ENCODE assay signal across 9 cellular contexts in the genomic region with DNA sequence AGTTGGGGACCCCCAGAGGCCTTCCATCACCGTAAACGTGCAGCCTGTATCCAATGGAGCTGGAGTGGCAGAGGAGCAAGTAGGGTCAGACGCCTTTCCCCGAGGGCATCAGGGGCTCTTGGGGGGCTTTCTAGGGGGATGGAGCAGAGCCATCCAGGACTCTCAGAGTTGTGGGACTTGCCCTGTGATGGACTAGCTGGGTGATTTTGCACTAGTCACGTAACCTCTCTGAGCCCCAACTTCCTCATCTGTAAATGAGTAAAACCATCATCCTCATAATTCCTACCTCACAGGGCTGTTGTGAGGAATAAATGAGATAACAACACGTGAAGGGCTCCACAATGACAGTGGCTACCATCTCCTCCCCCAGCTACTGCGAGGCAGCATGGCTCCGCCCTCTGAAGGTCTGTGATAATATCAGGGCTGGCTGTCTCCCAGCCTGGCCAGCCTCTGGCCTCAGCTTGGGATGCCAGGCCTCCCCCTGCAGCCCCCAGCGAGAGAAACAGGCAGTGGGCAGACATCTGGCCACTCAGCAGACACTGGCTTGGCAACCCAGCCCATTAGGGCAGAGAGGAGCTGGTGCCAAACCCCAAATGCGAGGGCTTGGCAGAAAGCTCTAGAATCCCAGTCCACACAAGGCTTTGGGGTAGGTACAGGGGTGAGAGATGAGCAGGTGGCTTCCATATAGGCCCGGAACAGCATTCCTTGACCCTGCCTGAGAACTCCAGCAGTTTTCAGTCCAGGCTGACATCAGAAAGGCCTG. TPM values are rescaled to one million over a fixed set of nuclear protein-coding genes. Genes with fewer than 3 reads are reported as not detected.
DNase-seq lines count a peak whose midpoint lies in the region; ATAC-seq and TF ChIP-seq lines count a peak whose summit lies in the region.
"Had no signal": no experiment of that assay in that cellular context is flagged by ENCODE, and none has a peak within 500 bp of the region (broad histone marks: within the 10 kb centered on the region; RNA-seq: fewer than 3 reads in every experiment).

No MANE protein-coding gene starts in this region.

- no peak for ATAC-seq in HG03378 (IDR thresholded peaks at IDR 0.05; ENCODE audit: unreplicated experiment)

- no peaks in the 10 kb centered on the region for H3K27me3 Mint-ChIP-seq in T-helper 2 cell treated with Interferon-gamma antibody and Interleukin-4, amounts not matched to agents 5 μg/mL and 100 μg/mL, for 36 hours (ENCODE audit: low read depth)

- H3K4me1 ChIP-seq in ACC112 (ENCODE audit: control insufficient read depth, insufficient read depth, low read length, unreplicated experiment) (peaks cover 33% of the 10 kb centered on the region), Peyer's patch (peaks cover 0 to 36% (median 8%) of the 10 kb centered on the region in 4 donors), fibroblast of lung (ENCODE audit: control insufficient read depth, extremely low read depth, insufficient read depth, low read length) (peaks cover 32% of the 10 kb centered on the region)

- TF ChIP-seq POLR2A in Peyer's patch (IDR thresholded peaks at IDR 0.05), result no peak

- H3K36me3 ChIP-seq in ACC112 (ENCODE audit: insufficient read depth, low read length), result no peaks in the 10 kb centered on the region
- no peaks in the 10 kb centered on the region for H3K36me3 ChIP-seq in Peyer's patch
- H3K36me3 ChIP-seq in fibroblast of lung (ENCODE audit: control insufficient read depth, insufficient read depth, low read length), result no peaks in the 10 kb centered on the region

- H3K4me3 ChIP-seq in ACC112 (ENCODE audit: low read depth, low read length), result no peak overlapping the region
- no peak overlapping the region for H3K4me3 ChIP-seq in Peyer's patch
- H3K4me3 ChIP-seq in fibroblast of lung (replicated peaks in 1 of 4; ENCODE audit: control extremely low read depth in 1 of 4, insufficient read depth in 1 of 4, low read depth in 3 of 4, low read length in 4 of 4), result no peak overlapping the region

- H3K9ac ChIP-seq in fibroblast of lung (ENCODE audit: insufficient read depth, low read length), result no peak overlapping the region

- H3K79me2 ChIP-seq in ACC112 (ENCODE audit: control insufficient read depth, insufficient read depth, low read length, unreplicated experiment) (no peaks in the 10 kb centered on the region), fibroblast of lung (ENCODE audit: control insufficient read depth, insufficient read depth, low read length) (no peaks in the 10 kb centered on the region)

- no peaks in the 10 kb centered on the region for H3K36me3 Mint-ChIP-seq in T-helper 2 cell treated with Interferon-gamma antibody and Interleukin-4, amounts not matched to agents 5 μg/mL and 100 μg/mL, for 36 hours (ENCODE audit: low read depth)

- no peak overlapping the region for H2AFZ ChIP-seq in ACC112 (ENCODE audit: low read length, unreplicated experiment)
- no peak overlapping the region for H2AFZ ChIP-seq in fibroblast of lung (ENCODE audit: low read length)

- no peaks in the 10 kb centered on the region for H3K9me3 ChIP-seq in Peyer's patch
- H3K9me3 ChIP-seq in fibroblast of lung (ENCODE audit: control insufficient read depth, insufficient read depth, low read depth, low read length), result no peaks in the 10 kb centered on the region

- no peak overlapping the region for H3K27ac Mint-ChIP-seq in T-helper 2 cell treated with Interferon-gamma antibody and Interleukin-4, amounts not matched to agents 5 μg/mL and 100 μg/mL, for 36 hours

- H3K4me2 ChIP-seq in fibroblast of lung (ENCODE audit: extremely low read depth, insufficient read depth, low read length), result peak overlapping the region; percentile 27

- H3K27me3 ChIP-seq in ACC112 (ENCODE audit: insufficient read depth, low read length) (0 out of 2 replicates have a peak, but pooled peaks cover 3% of the 10 kb centered on the region), Peyer's patch (no peaks in the 10 kb centered on the region), fibroblast of lung (ENCODE audit: control insufficient read depth, insufficient read depth, low read length) (peaks cover 2% of the 10 kb centered on the region)

- H4K20me1 ChIP-seq in fibroblast of lung (ENCODE audit: control insufficient read depth, extremely low read depth, insufficient read depth, low read length), result no peaks in the 10 kb centered on the region

- no peak overlapping the region for H3K4me3 Mint-ChIP-seq in T-helper 2 cell treated with Interferon-gamma antibody and Interleukin-4, amounts not matched to agents 5 μg/mL and 100 μg/mL, for 36 hours

- DNase-seq in Peyer's patch, result no peak
- no peak for DNase-seq in fibroblast of lung (ENCODE audit: low read depth in 2 of 2)
- DNase-seq in occipital lobe (lab: John Stamatoyannopoulos, UW), result peak; percentile 50
- no peak for DNase-seq in T-helper 2 cell treated with Interferon-gamma antibody and Interleukin-4, amounts not matched to agents 5 μg/mL and 100 μg/mL, for 36 hours (ENCODE audit: low spot score)
- no peak for DNase-seq in mucosa of gallbladder (ENCODE audit: low spot score)
- no peak for DNase-seq in NCI-H524 treated with DMSO at 0.1 percent for 48 hours (lab: John Stamatoyannopoulos, UW)

- H3K27ac ChIP-seq in ACC112 (ENCODE audit: low read depth, low read length) (peak overlapping the region; percentile 14; the same call in 1 of the 2 replicates), Peyer's patch (peak overlapping the region in 3 of 4 donors; percentile 27 to 70 (median 59)), fibroblast of lung (ENCODE audit: insufficient read depth, low read length) (peak overlapping the region; percentile 74)

- no peaks in the 10 kb centered on the region for H3K9me3 Mint-ChIP-seq in T-helper 2 cell treated with Interferon-gamma antibody and Interleukin-4, amounts not matched to agents 5 μg/mL and 100 μg/mL, for 36 hours

- no peaks in the 10 kb centered on the region for H3K4me1 Mint-ChIP-seq in T-helper 2 cell treated with Interferon-gamma antibody and Interleukin-4, amounts not matched to agents 5 μg/mL and 100 μg/mL, for 36 hours (ENCODE audit: low read depth)

- TF ChIP-seq CTCF in Peyer's patch (IDR thresholded peaks at IDR 0.05) (no peak), fibroblast of lung (conservative IDR thresholded peaks at IDR 0.05 in 1 of 2, IDR thresholded peaks at IDR 0.05 in 1 of 2; ENCODE audit: low read depth in 1 of 2, low read length in 2 of 2) (no peak)

RNA-seq across cellular contexts. Expression of a gene that starts 6.7 kb away (rescaled TPM):
- total RNA-seq in Peyer's patch, result 10 to 100 TPM in 3 of 4 donors, 1 to 10 TPM in 1; 2.5 to 61.8 (median 32.2) TPM
- 0.77 and 2.3 TPM in 2 replicates for total RNA-seq in fibroblast of lung
- 0.66 and 1.0 TPM in 2 replicates for polyA plus RNA-seq in fibroblast of lung
- 0.78 and 0.98 TPM in 2 replicates for polyA plus RNA-seq in fibroblast of lung (2012)
- 1.4 and 7.7 TPM in 2 replicates for polyA minus RNA-seq in fibroblast of lung (ENCODE audit: low replicate concordance)
- 1.6 TPM for total RNA-seq in occipital lobe
- total RNA-seq in mucosa of gallbladder, result 7.3 TPM

RNA-seq across cellular contexts. Expression of a gene that starts 28.3 kb away (rescaled TPM):
- not detected for total RNA-seq in Peyer's patch
- not detected in 2 replicates for total RNA-seq in fibroblast of lung
- polyA plus RNA-seq in fibroblast of lung, result not detected in 2 replicates
- polyA plus RNA-seq in fibroblast of lung (2012), result not detected in 2 replicates
- not detected in 2 replicates for polyA minus RNA-seq in fibroblast of lung (ENCODE audit: low replicate concordance)
- not detected for total RNA-seq in occipital lobe
- total RNA-seq in mucosa of gallbladder, result not detected
- total RNA-seq: mononuclear cell had no signal

RNA-seq across cellular contexts. Expression of a gene that starts 34.1 kb away (rescaled TPM):
- total RNA-seq in Peyer's patch, result 10 to 100 TPM; 10.3 to 26.4 (median 11.8) TPM
- 32.0 and 34.4 TPM in 2 replicates for total RNA-seq in fibroblast of lung
- 13.4 and 13.6 TPM in 2 replicates for polyA plus RNA-seq in fibroblast of lung
- polyA plus RNA-seq in fibroblast of lung (2012), result 23.0 and 28.9 TPM in 2 replicates
- polyA minus RNA-seq in fibroblast of lung (ENCODE audit: low replicate concordance), result 10.6 and 14.9 TPM in 2 replicates
- 4.2 TPM for total RNA-seq in occipital lobe
- total RNA-seq in mucosa of gallbladder, result 32.9 TPM
- total RNA-seq: mononuclear cell had no signal

RNA-seq across cellular contexts. Expression of a gene that starts 40.5 kb away (rescaled TPM):
- total RNA-seq in Peyer's patch, result 10 to 100 TPM; 15.5 to 23.4 (median 16.5) TPM
- 4.1 and 7.1 TPM in 2 replicates for total RNA-seq in fibroblast of lung
- 22.9 and 38.0 TPM in 2 replicates for polyA plus RNA-seq in fibroblast of lung
- 27.6 and 45.2 TPM in 2 replicates for polyA plus RNA-seq in fibroblast of lung (2012)
- polyA minus RNA-seq in fibroblast of lung (ENCODE audit: low replicate concordance), result 113 and 145 TPM in 2 replicates
- 1.6 TPM for total RNA-seq in occipital lobe
- total RNA-seq in mucosa of gallbladder, result 36.4 TPM

RNA-seq across cellular contexts. Expression of a gene that starts 48.2 kb away (rescaled TPM):
- total RNA-seq in Peyer's patch, result 10 to 100 TPM in 2 of 4 donors, 1 to 10 TPM in 2; 2.1 to 28.1 (median 9.4) TPM
- total RNA-seq in fibroblast of lung, result 105 and 292 TPM in 2 replicates
- polyA plus RNA-seq in fibroblast of lung, result 824 and 1,700 TPM in 2 replicates
- 595 and 805 TPM in 2 replicates for polyA plus RNA-seq in fibroblast of lung (2012)
- 1,722 and 2,470 TPM in 2 replicates for polyA minus RNA-seq in fibroblast of lung (ENCODE audit: low replicate concordance)
- 25.4 TPM for total RNA-seq in occipital lobe
- total RNA-seq in mucosa of gallbladder, result 17.8 TPM

Comparison
In these comparisons a context has a peak if more than half of its experiments do, and no peak if none do; other contexts are left out.
1. H3K27ac ChIP-seq: peak in every context shown above with its lines; median percentile 74 in fibroblast of lung; 59 in Peyer's patch; 14 in ACC112.